ENCODE assay signal across 8 cellular contexts in genomic region chr19:46603195-46603637, GRCh38. TPM values are rescaled to one million over a fixed set of nuclear protein-coding genes. Genes with fewer than 3 reads are reported as not detected.
A peak's percentile ranks its signal among the peaks of the same experiment; 100 is the strongest.
DNase-seq lines count a peak whose midpoint lies in the region; ATAC-seq and TF ChIP-seq lines count a peak whose summit lies in the region.

No MANE protein-coding gene starts in this region.

- TF ChIP-seq CTCF in GM12865 (IDR thresholded peaks at IDR 0.05; ENCODE audit: insufficient read depth, low read depth, low read length, missing control alignments) (no peak), RWPE1 (conservative IDR thresholded peaks at IDR 0.05; ENCODE audit: low read depth) (no peak), fibroblast of lung (conservative IDR thresholded peaks at IDR 0.05 in 1 of 2, IDR thresholded peaks at IDR 0.05 in 1 of 2; ENCODE audit: low read depth in 1 of 2, low read length in 2 of 2) (no peak), retinal pigment epithelial cell (conservative IDR thresholded peaks at IDR 0.05; ENCODE audit: low read depth, low read length) (no peak)

- H3K9ac ChIP-seq in fibroblast of lung (ENCODE audit: insufficient read depth, low read length): peak overlapping the region; percentile 51

- CTCF ChIA-PET in RWPE1 (lab: Yijun Ruan, JAX): interaction anchor here (0.9 to 1.6 kb wide), 2 partner anchors 11 to 59 kb away, joined by 3 to 8 read pairs; no protein-coding TSS in a partner anchor

- DNase-seq in GM12865 (ENCODE audit: low read depth): peak; percentile 46
- no peak for DNase-seq in RWPE1 (ENCODE audit: low spot score)
- no peak for DNase-seq in fibroblast of lung (ENCODE audit: low read depth in 2 of 2)
- no peak for DNase-seq in retinal pigment epithelial cell (ENCODE audit: low read depth)
- DNase-seq in NCI-H146 (lab: John Stamatoyannopoulos, UW): no peak
- no peak for DNase-seq in stimulated activated CD4-positive, alpha-beta T cell treated with anti-CD3 and anti-CD28 coated beads, Interleukin-1b, Interleukin-23, amount 100 ng/mL, for 48 hours
- no peak for DNase-seq in NCI-H1092 (lab: John Stamatoyannopoulos, UW)

- no peaks in the 10 kb centered on the region for H3K27me3 ChIP-seq in fibroblast of lung (ENCODE audit: control insufficient read depth, insufficient read depth, low read length)

- no peak overlapping the region for H2AFZ ChIP-seq in fibroblast of lung (ENCODE audit: low read length)

- H4K20me1 ChIP-seq in fibroblast of lung (ENCODE audit: control insufficient read depth, extremely low read depth, insufficient read depth, low read length): no peaks in the 10 kb centered on the region

- H3K9me3 ChIP-seq in fibroblast of lung (ENCODE audit: control insufficient read depth, insufficient read depth, low read depth, low read length): no peaks in the 10 kb centered on the region

- peak overlapping the region; percentile 97 for H3K4me3 ChIP-seq in GM12865 (ENCODE audit: low read depth, low read length)
- peak overlapping the region; percentile 82 to 100 (median 98) for H3K4me3 ChIP-seq in fibroblast of lung (replicated peaks in 1 of 4; ENCODE audit: control extremely low read depth in 1 of 4, insufficient read depth in 1 of 4, low read depth in 3 of 4, low read length in 4 of 4)
- H3K4me3 ChIP-seq in retinal pigment epithelial cell (ENCODE audit: low read length): peak overlapping the region; percentile 100

- H3K27ac ChIP-seq in RWPE1 (peak overlapping the region; percentile 97), fibroblast of lung (ENCODE audit: insufficient read depth, low read length) (peak overlapping the region; percentile 90)

- peak overlapping the region; percentile 100 for H3K4me2 ChIP-seq in fibroblast of lung (ENCODE audit: extremely low read depth, insufficient read depth, low read length)

- peaks cover 19% of the 10 kb centered on the region for H3K36me3 ChIP-seq in fibroblast of lung (ENCODE audit: control insufficient read depth, insufficient read depth, low read length)

- no peak for ATAC-seq in HG03354 (IDR thresholded peaks at IDR 0.05; ENCODE audit: poor library complexity, severe bottlenecking, unreplicated experiment)

- peaks cover 60% of the 10 kb centered on the region for H3K79me2 ChIP-seq in fibroblast of lung (ENCODE audit: control insufficient read depth, insufficient read depth, low read length)

- POLR2A ChIA-PET in RWPE1 (lab: Yijun Ruan, JAX; ENCODE audit: low non-redundant PET): no interaction called here

- H3K4me1 ChIP-seq in fibroblast of lung (ENCODE audit: control insufficient read depth, extremely low read depth, insufficient read depth, low read length): peaks cover 14% of the 10 kb centered on the region

RNA-seq across cellular contexts. Expression of gene CALM3, which starts 2.1 kb away (rescaled TPM):
- total RNA-seq in fibroblast of lung: 92.5 and 160 TPM in 2 replicates
- 901 and 1,408 TPM in 2 replicates for polyA plus RNA-seq in fibroblast of lung
- 511 and 655 TPM in 2 replicates for polyA plus RNA-seq in fibroblast of lung (2012)
- 254 and 316 TPM in 2 replicates for polyA minus RNA-seq in fibroblast of lung (ENCODE audit: low replicate concordance)

RNA-seq across cellular contexts. Expression of gene PTGIR, which starts 21.7 kb away (rescaled TPM):
- 10.3 and 16.5 TPM in 2 replicates for total RNA-seq in fibroblast of lung
- polyA plus RNA-seq in fibroblast of lung: 8.4 and 27.8 TPM in 2 replicates
- polyA plus RNA-seq in fibroblast of lung (2012): 16.1 and 39.3 TPM in 2 replicates
- polyA minus RNA-seq in fibroblast of lung (ENCODE audit: low replicate concordance): 7.5 and 23.6 TPM in 2 replicates

RNA-seq across cellular contexts. Expression of gene GNG8, which starts 32.8 kb away (rescaled TPM):
- not detected in 2 replicates for total RNA-seq in fibroblast of lung
- polyA plus RNA-seq in fibroblast of lung: not detected in 2 replicates
- polyA plus RNA-seq in fibroblast of lung (2012): not detected in 2 replicates
- polyA minus RNA-seq in fibroblast of lung (ENCODE audit: low replicate concordance): not detected in 2 replicates

RNA-seq across cellular contexts. Expression of gene DACT3, which starts 57.8 kb away (rescaled TPM):
- total RNA-seq in fibroblast of lung: 4.1 and 5.6 TPM in 2 replicates
- 9.3 and 11.5 TPM in 2 replicates for polyA plus RNA-seq in fibroblast of lung
- polyA plus RNA-seq in fibroblast of lung (2012): 9.4 and 12.0 TPM in 2 replicates
- polyA minus RNA-seq in fibroblast of lung (ENCODE audit: low replicate concordance): 5.3 and 7.0 TPM in 2 replicates
